Comparison of ENCODE assay signal across 13 cellular contexts in the genomic region with DNA sequence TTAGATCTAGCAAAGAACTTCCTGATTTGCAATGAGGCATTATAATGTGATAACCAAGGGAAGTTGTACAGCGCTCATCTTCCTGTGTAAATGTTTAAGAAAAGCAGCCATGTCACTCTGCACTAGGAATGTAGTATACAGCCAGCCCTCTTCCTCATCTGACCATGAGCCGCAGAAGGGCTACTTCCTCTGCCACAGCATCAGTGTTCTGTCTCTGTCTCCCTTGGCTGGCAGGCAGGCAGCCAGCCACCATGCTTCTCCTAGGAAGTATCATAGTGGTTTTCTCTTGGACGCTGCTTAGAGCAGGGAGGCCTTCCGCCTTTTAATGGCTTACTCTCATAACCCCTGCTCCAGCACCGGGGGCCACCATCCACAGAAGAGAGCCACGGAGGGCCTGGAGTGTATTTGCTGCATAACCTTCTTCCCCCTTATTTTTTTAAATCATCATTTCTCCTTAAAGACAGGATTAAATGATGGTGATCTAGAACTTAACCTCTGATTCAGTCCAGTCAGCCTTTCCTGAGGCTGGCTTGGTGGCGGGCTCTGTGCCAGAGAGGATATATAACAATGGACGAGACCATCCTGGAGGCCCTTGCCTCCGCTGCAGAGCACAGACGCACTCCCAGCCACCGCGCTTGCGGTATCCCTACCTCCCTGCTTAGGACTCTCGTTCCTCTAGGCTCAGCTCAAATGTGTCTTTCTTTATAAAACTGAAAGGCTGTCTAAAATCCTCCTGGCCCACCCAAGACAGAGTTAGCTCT. TPM values are rescaled to one million over a fixed set of nuclear protein-coding genes. Genes with fewer than 3 reads are reported as not detected.
A peak's percentile ranks its signal among the peaks of the same experiment; 100 is the strongest.
DNase-seq lines count a peak whose midpoint lies in the region; ATAC-seq and TF ChIP-seq lines count a peak whose summit lies in the region.
"Had no signal": no experiment of that assay in that cellular context is flagged by ENCODE, and none has a peak within 500 bp of the region (broad histone marks: within the 10 kb centered on the region; RNA-seq: fewer than 3 reads in every experiment).

No MANE protein-coding gene starts in this region.

- H3K27ac ChIP-seq in caudate nucleus (ENCODE audit: low read depth, low read length) = peak overlapping the region; percentile 9
- H3K27ac ChIP-seq: neutrophil had no signal

- intact Hi-C loops in mucosa of descending colon (cut with DNase I, micrococcal nuclease) = no loop called here

- H3K4me1 ChIP-seq in mucosa of descending colon (ENCODE audit: low read depth) = peaks cover 8% of the 10 kb centered on the region

- peak; percentile 15 for ATAC-seq in mucosa of descending colon
- no peak for ATAC-seq in GM21390 (IDR thresholded peaks at IDR 0.05; ENCODE audit: unreplicated experiment)

- H3K36me3 ChIP-seq in mucosa of descending colon (ENCODE audit: low read depth) = no peaks in the 10 kb centered on the region
- H3K36me3 ChIP-seq: neutrophil had no signal

- no peak overlapping the region for H3K4me3 ChIP-seq in mucosa of descending colon

- DNase-seq in Ammon's horn (ENCODE audit: low spot score) (peak; percentile 81), NAMALWA (ENCODE audit: low spot score) (peak; percentile 3), caudate nucleus (lab: John Stamatoyannopoulos, UW) (peak in 3 of 61 donors; percentile 6 to 23 (median 9)), mucosa of descending colon (no peak), ureter (ENCODE audit: low spot score) (no peak), amniotic stem cell (lab: John Stamatoyannopoulos, UW) (no peak)
- no peak for DNase-seq in NK-92 treated with Interleukin-12 subunit alpha and Interleukin-12 subunit beta, amount 100 ng/mL, for 24 hours (lab: John Stamatoyannopoulos, UW)
- DNase-seq: activated naive CD4-positive, alpha-beta T cell treated with Interleukin-2 at 50 U/mL for 16 hours; kidney; NCI-H2029 treated with DMSO at 0.1 percent for 48 hours; stimulated activated naive B cell treated with anti-CD40 and anti-IgM and Interleukin-4, amounts not matched to agents 10 μg/mL and 1 μg/mL and 100 μg/mL, for 72 hours had no signal

- no peaks in the 10 kb centered on the region for H3K9me3 ChIP-seq in mucosa of descending colon
- H3K9me3 ChIP-seq: neutrophil had no signal

- TF ChIP-seq CTCF in mucosa of descending colon (IDR thresholded peaks at IDR 0.05) = no peak

RNA-seq across cellular contexts. Expression of gene PLXNA1, which starts 57.3 kb away (rescaled TPM):
- total RNA-seq in mucosa of descending colon (10 to 100 TPM; 11.8 to 19.3 (median 12.7) TPM), ureter (43.0 TPM)

Comparison
In these comparisons a context has a peak if more than half of its experiments do, and no peak if none do; other contexts are left out.
1. DNase-seq: peak in Ammon's horn (single experiment) and NAMALWA (single experiment); none in mucosa of descending colon (0 of 3), ureter (single experiment), amniotic stem cell (single experiment) and NK-92 treated with Interleukin-12 subunit alpha and Interleukin-12 subunit beta, amount 100 ng/mL, for 24 hours (single experiment).